9 cellular contexts compared by ENCODE assay signal in the genomic region with DNA sequence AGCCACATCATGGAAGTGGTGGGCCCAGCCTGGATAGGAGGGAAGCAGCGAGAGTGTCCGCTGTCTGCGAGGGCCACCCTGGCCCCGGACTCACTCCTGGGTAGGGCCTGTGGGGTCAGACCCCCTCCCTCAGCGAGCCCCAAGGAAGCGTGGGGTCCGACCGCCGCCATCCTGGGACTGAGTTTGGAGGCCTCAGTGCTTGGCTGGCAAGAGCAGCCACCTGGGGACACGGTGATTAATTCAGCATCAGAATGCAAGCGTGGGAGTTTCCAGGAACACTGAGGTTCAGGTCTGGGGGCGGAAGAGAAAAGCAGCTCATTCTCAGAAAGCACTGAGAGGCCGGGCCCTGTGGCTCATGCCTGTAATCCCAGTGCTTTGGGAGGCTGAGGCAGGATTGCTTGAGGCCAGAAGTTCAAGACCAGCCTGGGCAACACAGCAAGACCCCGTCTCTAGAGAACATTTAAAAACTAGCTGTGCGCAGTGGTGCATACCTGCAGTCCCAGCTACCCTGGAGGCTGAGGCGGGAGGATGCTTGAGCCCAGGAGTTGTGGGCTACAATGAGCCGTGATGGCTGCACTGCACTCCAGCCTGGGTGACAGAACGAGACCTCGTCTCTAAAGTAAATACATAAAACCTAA. TPM values are rescaled to one million over a fixed set of nuclear protein-coding genes. Genes with fewer than 3 reads are reported as not detected.
A peak's percentile ranks its signal among the peaks of the same experiment; 100 is the strongest.
DNase-seq lines count a peak whose midpoint lies in the region; ATAC-seq lines count a peak whose summit lies in the region.
"Had no signal": no experiment of that assay in that cellular context is flagged by ENCODE, and none has a peak within 500 bp of the region (broad histone marks: within the 10 kb centered on the region; RNA-seq: fewer than 3 reads in every experiment).

No MANE protein-coding gene starts in this region.

- H3K4me3 ChIP-seq in mesenchymal stem cell (ENCODE audit: insufficient read depth in 1 of 2, low read depth in 1 of 2, low read length in 2 of 2): no peak overlapping the region

- no peaks in the 10 kb centered on the region for H3K27me3 Mint-ChIP-seq in activated naive CD8-positive, alpha-beta T cell treated with anti-CD3 and anti-CD28 coated beads, Interleukin-2, amount 50 U/mL, for 24 hours
- H3K27me3 Mint-ChIP-seq: naive thymus-derived CD4-positive, alpha-beta T cell had no signal

- H2AFZ ChIP-seq in mesenchymal stem cell (ENCODE audit: low read depth, low read length): no peak overlapping the region

- H3K9ac ChIP-seq in mesenchymal stem cell (ENCODE audit: low read length): no peak overlapping the region

- no peak overlapping the region for H4K8ac ChIP-seq in mesenchymal stem cell (ENCODE audit: low read length)

- H2BK12ac ChIP-seq in mesenchymal stem cell (ENCODE audit: low read length in 2 of 2): no peak overlapping the region

- no peak overlapping the region for H3K27ac ChIP-seq in mesenchymal stem cell (ENCODE audit: low read length, poor library complexity, severe bottlenecking)

- no peak overlapping the region for H4K91ac ChIP-seq in mesenchymal stem cell (ENCODE audit: low read length)

- intact Hi-C loops in sciatic nerve (cut with DNase I): no loop called here

- peaks cover 18% of the 10 kb centered on the region for H3K4me1 ChIP-seq in mesenchymal stem cell (ENCODE audit: control insufficient read depth, insufficient read depth, low read depth, low read length)

- H2BK5ac ChIP-seq in mesenchymal stem cell (ENCODE audit: low read depth, low read length, poor library complexity, severe bottlenecking): no peak overlapping the region

- WGBS in mesenchymal stem cell: 97% methylated on average over 19 of the region's 19 CpGs

- ATAC-seq in activated naive CD8-positive, alpha-beta T cell treated with anti-CD3 and anti-CD28 coated beads, Interleukin-2, amount 50 U/mL, for 24 hours: peak; percentile 35
- ATAC-seq in GM21447 (IDR thresholded peaks at IDR 0.05; ENCODE audit: unreplicated experiment) (no peak), sciatic nerve (no peak), HG02642 (IDR thresholded peaks at IDR 0.05; ENCODE audit: poor library complexity, unreplicated experiment) (no peak)
- ATAC-seq: naive thymus-derived CD4-positive, alpha-beta T cell had no signal

- peaks cover 2 to 46% of the 10 kb centered on the region in 2 experiments for H3K36me3 ChIP-seq in mesenchymal stem cell (ENCODE audit: control insufficient read depth in 1 of 2, insufficient read depth in 2 of 2, low read depth in 1 of 2, low read length in 2 of 2)

- peaks cover 38% of the 10 kb centered on the region for H3K4me1 Mint-ChIP-seq in activated naive CD8-positive, alpha-beta T cell treated with anti-CD3 and anti-CD28 coated beads, Interleukin-2, amount 50 U/mL, for 24 hours

- no peak overlapping the region for H3K14ac ChIP-seq in mesenchymal stem cell (ENCODE audit: low read length in 2 of 2)

- H3K27ac Mint-ChIP-seq in activated naive CD8-positive, alpha-beta T cell treated with anti-CD3 and anti-CD28 coated beads, Interleukin-2, amount 50 U/mL, for 24 hours: peak overlapping the region; percentile 73

- H3K4me2 ChIP-seq in mesenchymal stem cell (ENCODE audit: low read length, poor library complexity, severe bottlenecking): no peak overlapping the region

- no peak overlapping the region for H2AK5ac ChIP-seq in mesenchymal stem cell (ENCODE audit: low read length, severe bottlenecking)

- H3K23ac ChIP-seq in mesenchymal stem cell (ENCODE audit: low read length in 2 of 2): no peak overlapping the region

- no peaks in the 10 kb centered on the region for H3K9me3 ChIP-seq in mesenchymal stem cell (ENCODE audit: control insufficient read depth, low read length)

- H3K18ac ChIP-seq in mesenchymal stem cell (ENCODE audit: low read depth in 1 of 2, low read length in 2 of 2): no peak overlapping the region

- no peak overlapping the region for H2BK120ac ChIP-seq in mesenchymal stem cell (ENCODE audit: low read depth, low read length)

- H3K9me3 Mint-ChIP-seq in activated naive CD8-positive, alpha-beta T cell treated with anti-CD3 and anti-CD28 coated beads, Interleukin-2, amount 50 U/mL, for 24 hours: no peaks in the 10 kb centered on the region
- H3K9me3 Mint-ChIP-seq: naive thymus-derived CD4-positive, alpha-beta T cell had no signal

- DNase-seq in stimulated activated naive CD4-positive, alpha-beta T cell treated with Interleukin-2 at 50 U/mL for 16 hours (lab: John Stamatoyannopoulos, UW): peak; percentile 85
- no peak for DNase-seq in stimulated activated naive CD4-positive, alpha-beta T cell (lab: John Stamatoyannopoulos, UW)
- DNase-seq in activated naive CD8-positive, alpha-beta T cell treated with anti-CD3 and anti-CD28 coated beads, Interleukin-2, amount 50 U/mL, for 24 hours: peak; percentile 75
- peak; percentile 87 for DNase-seq in stimulated activated CD4-positive, alpha-beta T cell treated with anti-CD3 and anti-CD28 coated beads, Interleukin-15, amount 100 ng/mL, for 24 hours
- DNase-seq in mesenchymal stem cell (no peak), sciatic nerve (ENCODE audit: low spot score) (no peak)

- no peaks in the 10 kb centered on the region for H3K27me3 ChIP-seq in mesenchymal stem cell (ENCODE audit: control insufficient read depth in 1 of 2, insufficient read depth in 1 of 2, low read length in 2 of 2)

- peaks cover 19% of the 10 kb centered on the region for H3K79me1 ChIP-seq in mesenchymal stem cell (replicated peaks; ENCODE audit: low read length, poor library complexity, severe bottlenecking)

- no peak overlapping the region for H3K4ac ChIP-seq in mesenchymal stem cell (ENCODE audit: low read depth in 1 of 2, low read length in 2 of 2)

- H3K36me3 Mint-ChIP-seq in activated naive CD8-positive, alpha-beta T cell treated with anti-CD3 and anti-CD28 coated beads, Interleukin-2, amount 50 U/mL, for 24 hours (ENCODE audit: low read depth): peaks cover 11% of the 10 kb centered on the region

- H3K4me3 Mint-ChIP-seq in activated naive CD8-positive, alpha-beta T cell treated with anti-CD3 and anti-CD28 coated beads, Interleukin-2, amount 50 U/mL, for 24 hours: peak overlapping the region; percentile 6
- H3K4me3 Mint-ChIP-seq: naive thymus-derived CD4-positive, alpha-beta T cell had no signal

- no peak overlapping the region for H2BK15ac ChIP-seq in mesenchymal stem cell (ENCODE audit: low read depth, poor library complexity, severe bottlenecking)

RNA-seq across cellular contexts. Expression of gene CAMSAP1, which starts 18.3 kb away (rescaled TPM):
- polyA plus RNA-seq in mesenchymal stem cell (2013, experiment 1 of 2): 14.3 TPM
- polyA plus RNA-seq in mesenchymal stem cell (2013, experiment 2 of 2): 16.0 TPM
- total RNA-seq in sciatic nerve: 39.8 TPM

RNA-seq across cellular contexts. Expression of gene UBAC1, which starts 35.6 kb away (rescaled TPM):
- 28.9 TPM for polyA plus RNA-seq in mesenchymal stem cell (2013, experiment 1 of 2)
- 28.1 TPM for polyA plus RNA-seq in mesenchymal stem cell (2013, experiment 2 of 2)
- total RNA-seq in sciatic nerve: 35.2 TPM

Comparison
In these comparisons a context has a peak if more than half of its experiments do, and no peak if none do; other contexts are left out.
1. DNase-seq: peak in stimulated activated naive CD4-positive, alpha-beta T cell treated with Interleukin-2 at 50 U/mL for 16 hours (single experiment), activated naive CD8-positive, alpha-beta T cell treated with anti-CD3 and anti-CD28 coated beads, Interleukin-2, amount 50 U/mL, for 24 hours (single experiment) and stimulated activated CD4-positive, alpha-beta T cell treated with anti-CD3 and anti-CD28 coated beads, Interleukin-15, amount 100 ng/mL, for 24 hours (single experiment); none in stimulated activated naive CD4-positive, alpha-beta T cell (0 of 6), mesenchymal stem cell (single experiment) and sciatic nerve (single experiment).